ENCODE assay signal across 1 cellular context in the genomic region with DNA sequence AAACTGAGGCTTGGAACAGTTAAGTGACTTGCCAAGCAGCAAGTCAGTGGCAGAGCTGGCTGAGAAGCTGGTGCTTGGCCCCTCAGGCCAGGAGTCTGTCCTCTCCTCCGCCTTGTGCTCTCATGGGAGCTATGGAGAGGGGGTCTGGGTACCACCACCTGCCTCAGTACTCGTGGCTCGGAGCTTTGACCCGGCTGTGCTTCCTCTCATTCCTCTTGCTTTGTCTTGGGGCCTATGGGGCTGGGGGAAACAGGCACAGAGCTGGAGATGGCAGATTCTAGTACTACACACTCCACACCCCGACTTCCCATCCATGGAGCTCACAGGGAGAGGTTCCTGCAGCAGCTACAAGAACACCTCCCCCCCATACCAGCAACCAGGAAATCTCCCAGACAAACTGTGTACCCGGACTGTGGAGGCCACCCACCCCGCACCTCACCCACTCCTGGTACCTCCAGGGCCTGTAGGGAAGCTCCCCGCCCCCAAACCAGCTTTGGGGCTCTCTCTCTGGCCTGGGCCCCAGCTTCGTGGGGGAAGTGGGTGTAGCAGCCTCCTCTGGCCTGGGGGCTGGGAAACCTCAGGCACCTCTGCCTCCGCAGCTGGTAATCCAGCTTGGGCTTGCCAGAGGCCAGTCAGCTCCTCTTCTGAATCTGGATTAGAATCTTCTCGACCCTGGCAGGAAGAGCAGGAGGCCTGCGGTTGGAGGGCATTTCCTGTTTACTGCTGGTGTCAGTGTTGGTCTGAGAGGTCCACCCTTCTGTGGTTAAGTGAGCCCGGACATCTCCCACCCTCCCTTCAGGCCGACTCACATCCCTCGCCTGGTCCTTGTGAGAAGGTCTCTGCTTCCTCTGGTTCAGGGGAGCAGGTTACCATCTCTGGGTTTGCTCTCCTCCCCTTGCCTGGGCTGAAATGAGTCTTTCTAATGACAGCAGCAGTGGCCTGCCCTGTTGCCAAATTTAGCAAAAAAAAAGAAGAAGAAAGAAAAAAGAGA.
TF ChIP-seq lines count a peak whose summit lies in the region.

No MANE protein-coding gene starts in this region.

TF ChIP-seq in GM12878, 131 proteins besides CTCF, POLR2A, EP300 and RAD21 (continued from another document and continues in another):
- TF ChIP-seq SPI1 (IDR thresholded peaks at IDR 0.05; ENCODE audit: borderline replicate concordance, insufficient read depth, low read depth, low read length) (no peak), RUNX3 (IDR thresholded peaks at IDR 0.05; ENCODE audit: low read length) (peak; percentile 94), EGR1 (IDR thresholded peaks at IDR 0.05; ENCODE audit: borderline replicate concordance in 1 of 2, low read depth in 2 of 2, low read length in 2 of 2) (peak in 1 of 2 experiments; percentile 59; a peak in 1 of 3 replicates), ZBTB11 (CRISPR knock-in tag; IDR thresholded peaks at IDR 0.05) (no peak), SUZ12 (IDR thresholded peaks at IDR 0.05; ENCODE audit: unreplicated experiment) (no peak), TCF7 (IDR thresholded peaks at IDR 0.05; ENCODE audit: borderline replicate concordance) (no peak), FOS (IDR thresholded peaks at IDR 0.05; ENCODE audit: borderline replicate concordance, extremely low read depth, insufficient read length) (no peak), POLR2AphosphoS2 (IDR thresholded peaks at IDR 0.05; ENCODE audit: low read depth, low read length) (no peak), MTA2 (IDR thresholded peaks at IDR 0.05; ENCODE audit: low read depth) (no peak), SIN3A (IDR thresholded peaks at IDR 0.05; ENCODE audit: low read depth, low read length) (no peak), LARP7 (IDR thresholded peaks at IDR 0.05) (no peak), KAT2A (conservative IDR thresholded peaks at IDR 0.05; ENCODE audit: control insufficient read depth, low read depth, low read length) (no peak), MEF2B (IDR thresholded peaks at IDR 0.05; ENCODE audit: partially characterized antibody, poor library complexity, severe bottlenecking) (peak; percentile 57), RB1 (IDR thresholded peaks at IDR 0.05; ENCODE audit: borderline replicate concordance) (no peak), ATF7 (IDR thresholded peaks at IDR 0.05; ENCODE audit: low read depth) (no peak), ESRRA (IDR thresholded peaks at IDR 0.05; ENCODE audit: low read length) (no peak), HDAC6 (IDR thresholded peaks at IDR 0.05; ENCODE audit: unreplicated experiment) (no peak), KLF5 (IDR thresholded peaks at IDR 0.05; ENCODE audit: partially characterized antibody) (no peak), ZNF217 (IDR thresholded peaks at IDR 0.05) (no peak), HCFC1 (IDR thresholded peaks at IDR 0.05; ENCODE audit: low read length) (no peak), BMI1 (IDR thresholded peaks at IDR 0.05; ENCODE audit: borderline replicate concordance) (no peak), NR2C1 (IDR thresholded peaks at IDR 0.05) (no peak), MYC (IDR thresholded peaks at IDR 0.05; ENCODE audit: insufficient read depth, insufficient read length, insufficient replicate concordance, low read length, severe bottlenecking) (no peak), MEF2A (IDR thresholded peaks at IDR 0.05; ENCODE audit: insufficient read depth, low read depth, low read length) (0 out of 2 replicates have a peak, but pooled peaks have one; percentile 42), HSF1 (IDR thresholded peaks at IDR 0.05; ENCODE audit: low read depth, low read length) (no peak), NBN (IDR thresholded peaks at IDR 0.05) (0 out of 2 replicates have a peak, but pooled peaks have one; percentile 30), TARDBP (IDR thresholded peaks at IDR 0.05; ENCODE audit: borderline replicate concordance) (no peak), TBL1XR1 (IDR thresholded peaks at IDR 0.05; ENCODE audit: low read depth, low read length) (0 out of 2 replicates have a peak, but pooled peaks have one; percentile 10), RCOR1 (conservative IDR thresholded peaks at IDR 0.05; ENCODE audit: low read depth, low read length) (no peak), CREM (IDR thresholded peaks at IDR 0.05; ENCODE audit: low read depth) (no peak), IRF4 (IDR thresholded peaks at IDR 0.05; ENCODE audit: low read depth, low read length) (no peak), ZZZ3 (IDR thresholded peaks at IDR 0.05; ENCODE audit: control insufficient read depth, insufficient read length, low read depth) (no peak), GATAD2B (conservative IDR thresholded peaks at IDR 0.05; ENCODE audit: low read depth) (0 out of 2 replicates have a peak, but pooled peaks have one; percentile 38), MLLT1 (IDR thresholded peaks at IDR 0.05) (peak; percentile 38; the same call in 1 of the 2 replicates), POU2F2 (IDR thresholded peaks at IDR 0.05; ENCODE audit: borderline replicate concordance, low read depth, low read length) (no peak), RFX5 (IDR thresholded peaks at IDR 0.05; ENCODE audit: low read depth, low read length) (no peak), SMARCA5 (IDR thresholded peaks at IDR 0.05) (no peak), STAT3 (IDR thresholded peaks at IDR 0.05; ENCODE audit: low read depth, low read length) (no peak), TCF12 (IDR thresholded peaks at IDR 0.05; ENCODE audit: low read depth, low read length) (0 out of 2 replicates have a peak, but pooled peaks have one; percentile 29), NRF1 (conservative IDR thresholded peaks at IDR 0.05; ENCODE audit: low read depth, low read length) (no peak), NFIC (IDR thresholded peaks at IDR 0.05; ENCODE audit: low read depth, low read length) (no peak), USF1 (IDR thresholded peaks at IDR 0.05; ENCODE audit: borderline replicate concordance, extremely low read length, insufficient read depth, low read depth, low read length) (no peak), PRDM15 (CRISPR knock-in tag; IDR thresholded peaks at IDR 0.05) (no peak), JUNB (IDR thresholded peaks at IDR 0.05) (no peak)
- TF ChIP-seq, protein P1, sequence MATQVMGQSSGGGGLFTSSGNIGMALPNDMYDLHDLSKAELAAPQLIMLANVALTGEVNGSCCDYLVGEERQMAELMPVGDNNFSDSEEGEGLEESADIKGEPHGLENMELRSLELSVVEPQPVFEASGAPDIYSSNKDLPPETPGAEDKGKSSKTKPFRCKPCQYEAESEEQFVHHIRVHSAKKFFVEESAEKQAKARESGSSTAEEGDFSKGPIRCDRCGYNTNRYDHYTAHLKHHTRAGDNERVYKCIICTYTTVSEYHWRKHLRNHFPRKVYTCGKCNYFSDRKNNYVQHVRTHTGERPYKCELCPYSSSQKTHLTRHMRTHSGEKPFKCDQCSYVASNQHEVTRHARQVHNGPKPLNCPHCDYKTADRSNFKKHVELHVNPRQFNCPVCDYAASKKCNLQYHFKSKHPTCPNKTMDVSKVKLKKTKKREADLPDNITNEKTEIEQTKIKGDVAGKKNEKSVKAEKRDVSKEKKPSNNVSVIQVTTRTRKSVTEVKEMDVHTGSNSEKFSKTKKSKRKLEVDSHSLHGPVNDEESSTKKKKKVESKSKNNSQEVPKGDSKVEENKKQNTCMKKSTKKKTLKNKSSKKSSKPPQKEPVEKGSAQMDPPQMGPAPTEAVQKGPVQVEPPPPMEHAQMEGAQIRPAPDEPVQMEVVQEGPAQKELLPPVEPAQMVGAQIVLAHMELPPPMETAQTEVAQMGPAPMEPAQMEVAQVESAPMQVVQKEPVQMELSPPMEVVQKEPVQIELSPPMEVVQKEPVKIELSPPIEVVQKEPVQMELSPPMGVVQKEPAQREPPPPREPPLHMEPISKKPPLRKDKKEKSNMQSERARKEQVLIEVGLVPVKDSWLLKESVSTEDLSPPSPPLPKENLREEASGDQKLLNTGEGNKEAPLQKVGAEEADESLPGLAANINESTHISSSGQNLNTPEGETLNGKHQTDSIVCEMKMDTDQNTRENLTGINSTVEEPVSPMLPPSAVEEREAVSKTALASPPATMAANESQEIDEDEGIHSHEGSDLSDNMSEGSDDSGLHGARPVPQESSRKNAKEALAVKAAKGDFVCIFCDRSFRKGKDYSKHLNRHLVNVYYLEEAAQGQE (IDR thresholded peaks at IDR 0.05; ENCODE audit: low read depth, low read length): no peak
